Comparison of ENCODE assay signal across 1 cellular context in the genomic region with DNA sequence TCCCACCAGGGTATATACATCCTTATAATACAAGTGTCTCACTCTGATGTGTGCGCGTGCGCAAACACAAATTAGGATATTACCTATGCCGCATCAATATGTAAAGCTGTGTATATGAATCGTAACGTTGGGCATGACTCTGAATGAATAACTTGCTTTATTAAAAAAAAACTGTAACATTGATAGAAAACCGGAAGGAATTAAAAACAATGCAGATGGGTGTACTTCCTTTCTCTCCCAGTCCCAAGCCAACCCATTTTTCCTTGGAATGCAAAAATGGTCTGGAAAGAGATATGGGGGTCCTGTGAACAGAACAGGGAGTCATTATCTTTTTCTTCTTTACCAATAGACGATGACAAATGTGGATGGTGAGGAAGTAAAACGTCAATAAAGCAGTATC.
TF ChIP-seq lines count a peak whose summit lies in the region.

No MANE protein-coding gene starts in this region.

TF ChIP-seq in SK-N-SH, 30 proteins besides CTCF, POLR2A, EP300 and RAD21 (continued from another document):
- TF ChIP-seq SIN3A (IDR thresholded peaks at IDR 0.05; ENCODE audit: borderline replicate concordance, low read depth, low read length) (no peak), TEAD4 (IDR thresholded peaks at IDR 0.05; ENCODE audit: borderline replicate concordance, insufficient read depth) (no peak)
